ENCODE assay signal across 8 cellular contexts in genomic region chr11:123103326-123103980, GRCh38. TPM values are rescaled to one million over a fixed set of nuclear protein-coding genes. Genes with fewer than 3 reads are reported as not detected.
DNase-seq lines count a peak whose midpoint lies in the region; ATAC-seq, FAIRE-seq and TF ChIP-seq lines count a peak whose summit lies in the region.

No MANE protein-coding gene starts in this region.

- ATAC-seq in aorta (ENCODE audit: low FRiP score): peak; percentile 84
- no peak for ATAC-seq in GM19023 (IDR thresholded peaks at IDR 0.05; ENCODE audit: unreplicated experiment)

- DNase-seq in Ammon's horn (ENCODE audit: low spot score) (peak; percentile 84), GM12892 (ENCODE audit: insufficient read length) (no peak), NCI-H2171 (lab: John Stamatoyannopoulos, UW) (peak; percentile 59), epidermal melanocyte (ENCODE audit: insufficient read length, low spot score) (peak; percentile 45), midbrain (lab: John Stamatoyannopoulos, UW) (peak; percentile 78), aorta (peak in 1 of 2 donors; percentile 69)
- DNase-seq in activated CD4-positive, alpha-beta T cell treated with anti-CD3 and anti-CD28 coated beads for 4 hours: peak; percentile 19 to 36

- TF ChIP-seq POLR2A in GM12892 (IDR thresholded peaks at IDR 0.05; ENCODE audit: low read depth, low read length): no peak

- intact Hi-C loops in aorta (cut with DNase I): loop anchor here (2.0 to 10.0 kb wide), 5 partner anchors 143 to 374 kb away; no protein-coding TSS in a partner anchor

- 46 to 49% methylated on average over 8 of the region's 8 CpGs for WGBS in aorta, 2 donors

- H3K27me3 ChIP-seq in aorta (ENCODE audit: control insufficient read depth in 1 of 2, insufficient read depth in 2 of 2, low read length in 1 of 2): no peaks in the 10 kb centered on the region

- H3K4me1 ChIP-seq in aorta (ENCODE audit: control insufficient read depth in 1 of 2, insufficient read depth in 2 of 2, low read length in 2 of 2): no peaks in the 10 kb centered on the region

- peak; percentile 93 for FAIRE-seq in GM12892 (lab: Jason Lieb, UNC)

- H3K36me3 ChIP-seq in aorta (ENCODE audit: control insufficient read depth in 1 of 2, insufficient read depth in 2 of 2, low read length in 1 of 2): no peaks in the 10 kb centered on the region

- no peaks in the 10 kb centered on the region for H3K9me3 ChIP-seq in aorta (ENCODE audit: control insufficient read depth, low read length)

- no peak overlapping the region for H3K4me3 ChIP-seq in aorta (ENCODE audit: low read length in 2 of 2)

- H3K27ac ChIP-seq in aorta (ENCODE audit: low read depth in 1 of 2, low read length in 2 of 2): peak overlapping the region; percentile 22 to 82

RNA-seq across cellular contexts. Expression of gene HSPA8, which starts 41.5 kb away (rescaled TPM):
- polyA plus RNA-seq in GM12892 (2012; ENCODE audit: missing spikeins): 2,065 TPM
- 100 to 1,000 TPM; 543 to 888 TPM for total RNA-seq in aorta
- polyA plus RNA-seq in aorta: 100 to 1,000 TPM; 320 to 445 TPM
